ENCODE assay signal across 8 cellular contexts in genomic region chr3:19946291-19946831, GRCh38. TPM values are rescaled to one million over a fixed set of nuclear protein-coding genes. Genes with fewer than 3 reads are reported as not detected.
DNase-seq lines count a peak whose midpoint lies in the region; ATAC-seq lines count a peak whose summit lies in the region.

No MANE protein-coding gene starts in this region.

- POLR2A ChIA-PET in activated naive CD8-positive, alpha-beta T cell treated with anti-CD3 and anti-CD28 coated beads, Interleukin-2, amount 10 ng/mL, durations not matched to agents 7 days and 5 days (lab: Charles Lee), result interaction anchor here (0.8 kb wide), 1 partner anchor 9 kb away, joined by 3 read pairs; no protein-coding TSS in a partner anchor

- ATAC-seq in GM19438 (IDR thresholded peaks at IDR 0.05; ENCODE audit: low read depth, unreplicated experiment), result peak; percentile 18
- peak; percentile 7 for ATAC-seq in activated naive CD8-positive, alpha-beta T cell treated with anti-CD3 and anti-CD28 coated beads, Interleukin-2, amount 10 ng/mL, durations not matched to agents 7 days and 5 days (ENCODE audit: low read depth)
- peak; percentile 5 for ATAC-seq in stimulated activated naive CD8-positive, alpha-beta T cell treated with anti-CD3 and anti-CD28 coated beads, Interleukin-15, amount 100 ng/mL, for 72 hours
- no peak for ATAC-seq in GM21381 (IDR thresholded peaks at IDR 0.05; ENCODE audit: unreplicated experiment)

- DNase-seq in HPDE6-E6E7 (ENCODE audit: extremely low spot score) (peak; percentile 0), cerebellum (ENCODE audit: low spot score) (no peak)
- no peak for DNase-seq in activated naive CD8-positive, alpha-beta T cell treated with anti-CD3 and anti-CD28 coated beads, Interleukin-2, amount 10 ng/mL, durations not matched to agents 7 days and 5 days
- DNase-seq in stimulated activated naive CD8-positive, alpha-beta T cell treated with anti-CD3 and anti-CD28 coated beads, Interleukin-15, amount 100 ng/mL, for 72 hours, result no peak

- H4K20me1 ChIP-seq in BLaER1, result peaks cover 41% of the 10 kb centered on the region

- peak overlapping the region; percentile 100 for H3K27ac Mint-ChIP-seq in activated naive CD8-positive, alpha-beta T cell treated with anti-CD3 and anti-CD28 coated beads, Interleukin-2, amount 10 ng/mL, durations not matched to agents 7 days and 5 days
- H3K27ac Mint-ChIP-seq in stimulated activated naive CD8-positive, alpha-beta T cell treated with anti-CD3 and anti-CD28 coated beads, Interleukin-15, amount 100 ng/mL, for 72 hours, result peak overlapping the region; percentile 98 to 99

- no peaks in the 10 kb centered on the region for H3K27me3 ChIP-seq in BLaER1
- H3K27me3 ChIP-seq in iPS-15b (ENCODE audit: control insufficient read depth, insufficient read depth, low read length), result no peaks in the 10 kb centered on the region

- peaks cover 26% of the 10 kb centered on the region for H3K4me1 Mint-ChIP-seq in activated naive CD8-positive, alpha-beta T cell treated with anti-CD3 and anti-CD28 coated beads, Interleukin-2, amount 10 ng/mL, durations not matched to agents 7 days and 5 days
- peaks cover 27% of the 10 kb centered on the region for H3K4me1 Mint-ChIP-seq in stimulated activated naive CD8-positive, alpha-beta T cell treated with anti-CD3 and anti-CD28 coated beads, Interleukin-15, amount 100 ng/mL, for 72 hours

- H3K9me3 ChIP-seq in BLaER1 (no peaks in the 10 kb centered on the region), iPS-15b (ENCODE audit: control insufficient read depth, insufficient read depth, low read length) (no peaks in the 10 kb centered on the region)

- peak overlapping the region; percentile 77 for H3K4me2 ChIP-seq in BLaER1

- peak overlapping the region; percentile 89 for H3K9ac ChIP-seq in BLaER1
- H3K9ac ChIP-seq in iPS-15b (ENCODE audit: low read depth, low read length), result peak overlapping the region; percentile 90

- peaks cover 17% of the 10 kb centered on the region for H3K36me3 Mint-ChIP-seq in activated naive CD8-positive, alpha-beta T cell treated with anti-CD3 and anti-CD28 coated beads, Interleukin-2, amount 10 ng/mL, durations not matched to agents 7 days and 5 days

- H3K4me3 Mint-ChIP-seq in activated naive CD8-positive, alpha-beta T cell treated with anti-CD3 and anti-CD28 coated beads, Interleukin-2, amount 10 ng/mL, durations not matched to agents 7 days and 5 days, result peak overlapping the region; percentile 100
- H3K4me3 Mint-ChIP-seq in stimulated activated naive CD8-positive, alpha-beta T cell treated with anti-CD3 and anti-CD28 coated beads, Interleukin-15, amount 100 ng/mL, for 72 hours, result peak overlapping the region; percentile 89

- no peaks in the 10 kb centered on the region for H3K27me3 Mint-ChIP-seq in activated naive CD8-positive, alpha-beta T cell treated with anti-CD3 and anti-CD28 coated beads, Interleukin-2, amount 10 ng/mL, durations not matched to agents 7 days and 5 days
- no peaks in the 10 kb centered on the region for H3K27me3 Mint-ChIP-seq in stimulated activated naive CD8-positive, alpha-beta T cell treated with anti-CD3 and anti-CD28 coated beads, Interleukin-15, amount 100 ng/mL, for 72 hours

- H3K4me3 ChIP-seq in BLaER1 (peak overlapping the region; percentile 98), iPS-15b (ENCODE audit: low read depth, low read length) (peak overlapping the region; percentile 76)

- H3K4me1 ChIP-seq in BLaER1, result peaks cover 29% of the 10 kb centered on the region
- peaks cover 4% of the 10 kb centered on the region for H3K4me1 ChIP-seq in iPS-15b (ENCODE audit: control insufficient read depth, insufficient read depth, low read length)

- peaks cover 1% of the 10 kb centered on the region for H3K9me3 Mint-ChIP-seq in activated naive CD8-positive, alpha-beta T cell treated with anti-CD3 and anti-CD28 coated beads, Interleukin-2, amount 10 ng/mL, durations not matched to agents 7 days and 5 days
- H3K9me3 Mint-ChIP-seq in stimulated activated naive CD8-positive, alpha-beta T cell treated with anti-CD3 and anti-CD28 coated beads, Interleukin-15, amount 100 ng/mL, for 72 hours, result peaks cover 0 to 5% of the 10 kb centered on the region in 2 donors

- H3K27ac ChIP-seq in BLaER1, result peak overlapping the region; percentile 83

- H3K36me3 ChIP-seq in BLaER1, result peaks cover 11% of the 10 kb centered on the region
- H3K36me3 ChIP-seq in iPS-15b (ENCODE audit: control insufficient read depth, insufficient read depth, low read length), result peaks cover 2% of the 10 kb centered on the region

RNA-seq across cellular contexts. Expression of gene RAB5A, which starts 0.5 kb away (rescaled TPM):
- total RNA-seq in activated naive CD8-positive, alpha-beta T cell treated with anti-CD3 and anti-CD28 coated beads, Interleukin-2, amount 10 ng/mL, durations not matched to agents 7 days and 5 days, result 10 to 100 TPM; 62.1 to 63.6 TPM
- total RNA-seq in cerebellum, result 83.0 TPM

RNA-seq across cellular contexts. Expression of gene EFHB, which starts 12.3 kb away (rescaled TPM):
- under 1 TPM in 1 of 2 experiments, not detected in 1; 0.17 TPM for total RNA-seq in activated naive CD8-positive, alpha-beta T cell treated with anti-CD3 and anti-CD28 coated beads, Interleukin-2, amount 10 ng/mL, durations not matched to agents 7 days and 5 days
- 0.64 TPM for total RNA-seq in cerebellum
